In the genomic region with DNA sequence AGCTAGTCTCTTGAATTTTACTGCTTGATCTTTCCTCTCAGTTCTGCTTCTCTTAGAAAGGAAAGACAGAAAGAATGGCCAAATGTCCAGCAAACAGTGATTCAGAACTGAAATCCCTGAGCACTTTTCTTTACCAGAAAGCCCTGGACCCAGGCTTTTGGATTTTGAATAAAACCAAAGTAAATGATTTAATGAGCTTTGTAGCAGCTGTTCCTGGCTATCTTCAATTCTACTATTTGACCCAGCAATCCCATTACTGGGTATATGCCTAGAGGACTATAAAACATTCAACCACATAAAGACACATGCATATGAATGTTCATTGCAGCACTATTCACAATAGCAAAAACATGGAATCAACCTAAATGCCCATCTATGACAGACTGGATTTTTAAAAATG, we compare ENCODE assay signal across 17 cellular contexts.
DNase-seq lines count a peak whose midpoint lies in the region; ATAC-seq and TF ChIP-seq lines count a peak whose summit lies in the region.
"Had no signal": no experiment of that assay in that cellular context is flagged by ENCODE, and none has a peak within 500 bp of the region (broad histone marks: within the 10 kb centered on the region; RNA-seq: fewer than 3 reads in every experiment).

No MANE protein-coding gene starts in this region.

- H3K27me3 ChIP-seq in SJCRH30 (no peaks in the 10 kb centered on the region), prostate gland (replicated peaks; ENCODE audit: insufficient read depth) (no peaks in the 10 kb centered on the region), skeletal muscle satellite cell (ENCODE audit: control insufficient read depth, insufficient read depth, low read length) (no peaks in the 10 kb centered on the region), left lung (no peaks in the 10 kb centered on the region), Peyer's patch (no peaks in the 10 kb centered on the region)
- H3K27me3 ChIP-seq: BLaER1 treated with 17β-estradiol and CSF1 and Interleukin-3, amounts not matched to agents 10 nM and 100 nM had no signal

- ATAC-seq in left lung = no peak
- ATAC-seq in activated T-cell treated with anti-CD3 and anti-CD28 coated beads, Interleukin-2, amount 50 U/mL, for 4 hours = no peak
- ATAC-seq: CD8-positive, alpha-beta T cell; GM12878 had no signal

- H3K4me1 ChIP-seq in SJCRH30 (peaks cover 55% of the 10 kb centered on the region), prostate gland (replicated peaks) (peaks cover 5% of the 10 kb centered on the region), skeletal muscle satellite cell (ENCODE audit: control insufficient read depth, insufficient read depth, low read length) (peaks cover 31% of the 10 kb centered on the region), left lung (peaks cover 0 to 8% of the 10 kb centered on the region in 2 donors), Peyer's patch (no peaks in the 10 kb centered on the region)

- H3K9ac ChIP-seq in skeletal muscle satellite cell (ENCODE audit: low read depth, low read length) = peak overlapping the region; percentile 31
- H3K9ac ChIP-seq: BLaER1 treated with 17β-estradiol and CSF1 and Interleukin-3, amounts not matched to agents 10 nM and 100 nM had no signal

- no peaks in the 10 kb centered on the region for H3K36me3 ChIP-seq in SJCRH30
- no peaks in the 10 kb centered on the region for H3K36me3 ChIP-seq in prostate gland
- H3K36me3 ChIP-seq in skeletal muscle satellite cell (ENCODE audit: insufficient read depth, low read length) = no peaks in the 10 kb centered on the region
- no peaks in the 10 kb centered on the region for H3K36me3 ChIP-seq in left lung
- H3K36me3 ChIP-seq in Peyer's patch = no peaks in the 10 kb centered on the region
- H3K36me3 ChIP-seq: BLaER1 treated with 17β-estradiol and CSF1 and Interleukin-3, amounts not matched to agents 10 nM and 100 nM had no signal

- H3K4me1 Mint-ChIP-seq in activated T-cell treated with anti-CD3 and anti-CD28 coated beads, Interleukin-2, amount 50 U/mL, for 4 hours (ENCODE audit: low read depth) = no peaks in the 10 kb centered on the region

- H3K27me3 Mint-ChIP-seq in activated T-cell treated with anti-CD3 and anti-CD28 coated beads, Interleukin-2, amount 50 U/mL, for 4 hours (ENCODE audit: low read depth) = no peaks in the 10 kb centered on the region
- H3K27me3 Mint-ChIP-seq: B cell had no signal

- H3K4me3 ChIP-seq in SJCRH30 = no peak overlapping the region
- H3K4me3 ChIP-seq in prostate gland = no peak overlapping the region
- H3K4me3 ChIP-seq in skeletal muscle satellite cell (ENCODE audit: low read length) = no peak overlapping the region
- no peak overlapping the region for H3K4me3 ChIP-seq in left lung
- no peak overlapping the region for H3K4me3 ChIP-seq in Peyer's patch
- H3K4me3 ChIP-seq: BLaER1 treated with 17β-estradiol and CSF1 and Interleukin-3, amounts not matched to agents 10 nM and 100 nM; GM12878 had no signal

- TF ChIP-seq POLR2A in prostate gland (IDR thresholded peaks at IDR 0.05) (no peak), Peyer's patch (IDR thresholded peaks at IDR 0.05) (no peak)

- H3K9me3 Mint-ChIP-seq in activated T-cell treated with anti-CD3 and anti-CD28 coated beads, Interleukin-2, amount 50 U/mL, for 4 hours = peaks cover 9% of the 10 kb centered on the region
- H3K9me3 Mint-ChIP-seq: H9 had no signal

- TF ChIP-seq CTCF in prostate gland (IDR thresholded peaks at IDR 0.05) (no peak), left lung (IDR thresholded peaks at IDR 0.05) (no peak), Peyer's patch (IDR thresholded peaks at IDR 0.05) (no peak)

- H3K9me3 ChIP-seq in SJCRH30 (replicated peaks) (no peaks in the 10 kb centered on the region), prostate gland (no peaks in the 10 kb centered on the region), skeletal muscle satellite cell (replicated peaks; ENCODE audit: low read length) (no peaks in the 10 kb centered on the region), left lung (no peaks in the 10 kb centered on the region), Peyer's patch (no peaks in the 10 kb centered on the region)
- H3K9me3 ChIP-seq: BLaER1 treated with 17β-estradiol and CSF1 and Interleukin-3, amounts not matched to agents 10 nM and 100 nM had no signal

- no peaks in the 10 kb centered on the region for H3K36me3 Mint-ChIP-seq in activated T-cell treated with anti-CD3 and anti-CD28 coated beads, Interleukin-2, amount 50 U/mL, for 4 hours (ENCODE audit: insufficient read depth)
- H3K36me3 Mint-ChIP-seq: CD8-positive, alpha-beta T cell had no signal

- intact Hi-C loops in prostate gland (cut with DNase I) (loop anchor here (5.0 kb wide), 1 partner anchor 187 kb away; a partner anchor contains a TSS), left lung (cut with DNase I) (no loop called here)

- H3K27ac ChIP-seq in SJCRH30 (peak overlapping the region; percentile 25), prostate gland (peak overlapping the region; percentile 14 to 27), left lung (no peak overlapping the region), Peyer's patch (no peak overlapping the region)
- H3K27ac ChIP-seq: BLaER1 treated with 17β-estradiol and CSF1 and Interleukin-3, amounts not matched to agents 10 nM and 100 nM had no signal

- DNase-seq in LHCN-M2 (ENCODE audit: low read depth) (peak; percentile 82), SJCRH30 (peak in 1 of 2 experiments; percentile 55), prostate gland (ENCODE audit: low spot score) (no peak), left lung (no peak), Peyer's patch (no peak)
- no peak for DNase-seq in activated T-cell treated with anti-CD3 and anti-CD28 coated beads, Interleukin-2, amount 50 U/mL, for 4 hours
- DNase-seq: 8988T; CD8-positive, alpha-beta T cell; DMS 273 treated with DMSO at 0.1 percent for 48 hours; DMS53; DND-41; EL; H9 had no signal

- H3K4me3 Mint-ChIP-seq in activated T-cell treated with anti-CD3 and anti-CD28 coated beads, Interleukin-2, amount 50 U/mL, for 4 hours = no peak overlapping the region
- H3K4me3 Mint-ChIP-seq: B cell; CD8-positive, alpha-beta T cell; H9 had no signal

- H3K4me2 ChIP-seq in skeletal muscle satellite cell (ENCODE audit: low read length) = no peak overlapping the region
- H3K4me2 ChIP-seq: BLaER1 treated with 17β-estradiol and CSF1 and Interleukin-3, amounts not matched to agents 10 nM and 100 nM had no signal

Comparison
In these comparisons a context has a peak if more than half of its experiments do, and no peak if none do; other contexts are left out.
1. H3K27ac ChIP-seq: peak in SJCRH30 (single experiment) and prostate gland (2 of 2); none in left lung (0 of 2) and Peyer's patch (0 of 4).